ENCODE assay signal across 1 cellular context in the genomic region with DNA sequence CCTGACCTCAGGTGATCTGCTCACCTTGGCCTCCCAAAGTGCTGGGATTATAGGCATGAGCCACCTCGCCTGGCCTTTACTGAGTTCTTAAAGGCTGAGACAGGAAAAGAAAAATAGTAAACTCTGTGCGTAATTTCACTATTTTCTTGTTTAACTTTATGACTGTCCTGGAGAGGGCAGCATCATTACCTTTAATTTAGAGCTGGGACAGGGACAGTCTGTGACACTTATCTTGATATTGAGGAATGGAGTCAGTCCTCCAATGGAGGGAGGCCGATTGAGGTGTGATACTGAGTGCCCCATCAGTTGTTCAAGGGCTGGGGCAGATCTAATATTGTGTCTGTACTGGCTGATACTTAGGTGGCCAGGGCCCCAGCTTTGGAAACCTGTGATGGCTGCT.
TF ChIP-seq lines count a peak whose summit lies in the region.

No MANE protein-coding gene starts in this region.

TF ChIP-seq in GM23338, 12 proteins besides CTCF, POLR2A, EP300 and RAD21 (continued from another document):
- TF ChIP-seq, protein P1, sequence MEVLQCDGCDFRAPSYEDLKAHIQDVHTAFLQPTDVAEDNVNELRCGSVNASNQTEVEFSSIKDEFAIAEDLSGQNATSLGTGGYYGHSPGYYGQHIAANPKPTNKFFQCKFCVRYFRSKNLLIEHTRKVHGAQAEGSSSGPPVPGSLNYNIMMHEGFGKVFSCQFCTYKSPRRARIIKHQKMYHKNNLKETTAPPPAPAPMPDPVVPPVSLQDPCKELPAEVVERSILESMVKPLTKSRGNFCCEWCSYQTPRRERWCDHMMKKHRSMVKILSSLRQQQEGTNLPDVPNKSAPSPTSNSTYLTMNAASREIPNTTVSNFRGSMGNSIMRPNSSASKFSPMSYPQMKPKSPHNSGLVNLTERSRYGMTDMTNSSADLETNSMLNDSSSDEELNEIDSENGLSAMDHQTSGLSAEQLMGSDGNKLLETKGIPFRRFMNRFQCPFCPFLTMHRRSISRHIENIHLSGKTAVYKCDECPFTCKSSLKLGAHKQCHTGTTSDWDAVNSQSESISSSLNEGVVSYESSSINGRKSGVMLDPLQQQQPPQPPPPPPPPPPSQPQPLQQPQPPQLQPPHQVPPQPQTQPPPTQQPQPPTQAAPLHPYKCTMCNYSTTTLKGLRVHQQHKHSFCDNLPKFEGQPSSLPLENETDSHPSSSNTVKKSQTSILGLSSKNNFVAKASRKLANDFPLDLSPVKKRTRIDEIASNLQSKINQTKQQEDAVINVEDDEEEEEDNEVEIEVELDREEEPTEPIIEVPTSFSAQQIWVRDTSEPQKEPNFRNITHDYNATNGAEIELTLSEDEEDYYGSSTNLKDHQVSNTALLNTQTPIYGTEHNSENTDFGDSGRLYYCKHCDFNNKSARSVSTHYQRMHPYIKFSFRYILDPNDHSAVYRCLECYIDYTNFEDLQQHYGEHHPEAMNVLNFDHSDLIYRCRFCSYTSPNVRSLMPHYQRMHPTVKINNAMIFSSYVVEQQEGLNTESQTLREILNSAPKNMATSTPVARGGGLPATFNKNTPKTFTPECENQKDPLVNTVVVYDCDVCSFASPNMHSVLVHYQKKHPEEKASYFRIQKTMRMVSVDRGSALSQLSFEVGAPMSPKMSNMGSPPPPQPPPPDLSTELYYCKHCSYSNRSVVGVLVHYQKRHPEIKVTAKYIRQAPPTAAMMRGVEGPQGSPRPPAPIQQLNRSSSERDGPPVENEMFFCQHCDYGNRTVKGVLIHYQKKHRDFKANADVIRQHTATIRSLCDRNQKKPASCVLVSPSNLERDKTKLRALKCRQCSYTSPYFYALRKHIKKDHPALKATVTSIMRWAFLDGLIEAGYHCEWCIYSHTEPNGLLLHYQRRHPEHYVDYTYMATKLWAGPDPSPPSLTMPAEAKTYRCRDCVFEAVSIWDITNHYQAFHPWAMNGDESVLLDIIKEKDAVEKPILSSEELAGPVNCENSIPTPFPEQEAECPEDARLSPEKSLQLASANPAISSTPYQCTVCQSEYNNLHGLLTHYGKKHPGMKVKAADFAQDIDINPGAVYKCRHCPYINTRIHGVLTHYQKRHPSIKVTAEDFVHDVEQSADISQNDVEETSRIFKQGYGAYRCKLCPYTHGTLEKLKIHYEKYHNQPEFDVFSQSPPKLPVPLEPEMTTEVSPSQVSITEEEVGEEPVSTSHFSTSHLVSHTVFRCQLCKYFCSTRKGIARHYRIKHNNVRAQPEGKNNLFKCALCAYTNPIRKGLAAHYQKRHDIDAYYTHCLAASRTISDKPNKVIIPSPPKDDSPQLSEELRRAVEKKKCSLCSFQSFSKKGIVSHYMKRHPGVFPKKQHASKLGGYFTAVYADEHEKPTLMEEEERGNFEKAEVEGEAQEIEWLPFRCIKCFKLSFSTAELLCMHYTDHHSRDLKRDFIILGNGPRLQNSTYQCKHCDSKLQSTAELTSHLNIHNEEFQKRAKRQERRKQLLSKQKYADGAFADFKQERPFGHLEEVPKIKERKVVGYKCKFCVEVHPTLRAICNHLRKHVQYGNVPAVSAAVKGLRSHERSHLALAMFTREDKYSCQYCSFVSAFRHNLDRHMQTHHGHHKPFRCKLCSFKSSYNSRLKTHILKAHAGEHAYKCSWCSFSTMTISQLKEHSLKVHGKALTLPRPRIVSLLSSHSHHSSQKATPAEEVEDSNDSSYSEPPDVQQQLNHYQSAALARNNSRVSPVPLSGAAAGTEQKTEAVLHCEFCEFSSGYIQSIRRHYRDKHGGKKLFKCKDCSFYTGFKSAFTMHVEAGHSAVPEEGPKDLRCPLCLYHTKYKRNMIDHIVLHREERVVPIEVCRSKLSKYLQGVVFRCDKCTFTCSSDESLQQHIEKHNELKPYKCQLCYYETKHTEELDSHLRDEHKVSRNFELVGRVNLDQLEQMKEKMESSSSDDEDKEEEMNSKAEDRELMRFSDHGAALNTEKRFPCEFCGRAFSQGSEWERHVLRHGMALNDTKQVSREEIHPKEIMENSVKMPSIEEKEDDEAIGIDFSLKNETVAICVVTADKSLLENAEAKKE (CRISPR knock-in tag; IDR thresholded peaks at IDR 0.05) = no peak
